ENCODE assay signal across 23 cellular contexts in genomic region chr4:176668324-176668723, GRCh38.
DNase-seq lines count a peak whose midpoint lies in the region; ATAC-seq, FAIRE-seq and TF ChIP-seq lines count a peak whose summit lies in the region.
"Had no signal": no experiment of that assay in that cellular context is flagged by ENCODE, and none has a peak within 500 bp of the region (broad histone marks: within the 10 kb centered on the region; RNA-seq: fewer than 3 reads in every experiment).

No MANE protein-coding gene starts in this region.

- DNase-seq in EH (ENCODE audit: low read depth): peak; percentile 32
- peak; percentile 42 for DNase-seq in adipocyte (ENCODE audit: low read depth)
- peak; percentile 37 for DNase-seq in fibroblast of the aortic adventitia (ENCODE audit: low read depth)
- DNase-seq in kidney: no peak
- DNase-seq in NCI-H187 treated with DMSO at 0.1 percent for 48 hours (lab: John Stamatoyannopoulos, UW): no peak
- DNase-seq in posterior vena cava (ENCODE audit: low spot score): no peak
- DNase-seq: Caco-2; CD4-positive, alpha-beta T cell; DMS 273 treated with DMSO at 0.1 percent for 48 hours; DND-41; H7; KBM-7; NCI-H1105; NCI-H146; NCI-H2081; NCI-H2171; NCI-H526; RPMI8226; SHP77 treated with DMSO at 0.1 percent for 48 hours had no signal

- intact Hi-C loops in kidney (cut with DNase I): no loop called here
- intact Hi-C loops in posterior vena cava (cut with DNase I): no loop called here

- H3K27me3 ChIP-seq in adipocyte (replicated peaks; ENCODE audit: control insufficient read depth, insufficient read depth, low read length): no peaks in the 10 kb centered on the region

- peaks cover 4% of the 10 kb centered on the region for H3K4me1 ChIP-seq in adipocyte (ENCODE audit: control insufficient read depth, insufficient read depth, low read length)
- H3K4me1 ChIP-seq in kidney (ENCODE audit: control insufficient read depth in 1 of 2, insufficient read depth in 1 of 2, low read depth in 1 of 2, low read length in 2 of 2): no peaks in the 10 kb centered on the region
- H3K4me1 ChIP-seq: Caco-2 had no signal

- TF ChIP-seq EP300 in Ishikawa (IDR thresholded peaks at IDR 0.05; ENCODE audit: borderline replicate concordance): no peak

- TF ChIP-seq RAD21 in Ishikawa (IDR thresholded peaks at IDR 0.05; ENCODE audit: low read depth): no peak

- H3K4me3 ChIP-seq in adipocyte (ENCODE audit: low read length): no peak overlapping the region
- H3K4me3 ChIP-seq in fibroblast of the aortic adventitia (ENCODE audit: low read depth, low read length): no peak overlapping the region
- no peak overlapping the region for H3K4me3 ChIP-seq in kidney (ENCODE audit: low read length in 2 of 2)
- H3K4me3 ChIP-seq: SK-N-MC had no signal

- H3K9me3 ChIP-seq in adipocyte (ENCODE audit: control insufficient read depth, low read length) (no peaks in the 10 kb centered on the region), kidney (ENCODE audit: control insufficient read depth in 1 of 2, low read length in 2 of 2) (no peaks in the 10 kb centered on the region)
- H3K9me3 ChIP-seq: Caco-2 had no signal

- no peak for ATAC-seq in GM19395 (IDR thresholded peaks at IDR 0.05; ENCODE audit: unreplicated experiment)

- no peaks in the 10 kb centered on the region for H3K36me3 ChIP-seq in adipocyte (ENCODE audit: control insufficient read depth, insufficient read depth, low read length, severe bottlenecking)
- H3K36me3 ChIP-seq in kidney (ENCODE audit: control insufficient read depth in 1 of 2, insufficient read depth in 2 of 2, low read length in 2 of 2): no peaks in the 10 kb centered on the region

- no peak overlapping the region for H3K27ac ChIP-seq in kidney (ENCODE audit: low read depth in 2 of 2, low read length in 2 of 2)
- H3K27ac ChIP-seq: SK-N-MC had no signal

- no peak overlapping the region for H3K9ac ChIP-seq in adipocyte (ENCODE audit: low read length)
- no peak overlapping the region for H3K9ac ChIP-seq in kidney (ENCODE audit: low read length in 2 of 2)

- TF ChIP-seq CTCF in fibroblast of the aortic adventitia (IDR thresholded peaks at IDR 0.05; ENCODE audit: insufficient read depth, low read length) (no peak), kidney (IDR thresholded peaks at IDR 0.05; ENCODE audit: borderline replicate concordance, extremely low read depth, insufficient read depth) (no peak)

- FAIRE-seq in kidney (lab: Jason Lieb, UNC): no peak
- FAIRE-seq: GM12892 had no signal

TF ChIP-seq in Ishikawa, 13 proteins besides CTCF, POLR2A, EP300 and RAD21:
- no peak for TF ChIP-seq CEBPB (IDR thresholded peaks at IDR 0.05)
- TF ChIP-seq ZBTB7A (IDR thresholded peaks at IDR 0.05; ENCODE audit: low read depth): no peak
- TF ChIP-seq REST (IDR thresholded peaks at IDR 0.05; ENCODE audit: low read depth): peak; percentile 72
- no peak for TF ChIP-seq YY1 (IDR thresholded peaks at IDR 0.05; ENCODE audit: low read depth)

Comparison
In these comparisons a context has a peak if more than half of its experiments do, and no peak if none do; other contexts are left out.
1. DNase-seq: peak in EH (single experiment), adipocyte (single experiment) and fibroblast of the aortic adventitia (single experiment); none in kidney (single experiment), NCI-H187 treated with DMSO at 0.1 percent for 48 hours (single experiment) and posterior vena cava (single experiment).